ENCODE assay signal across 13 cellular contexts in the genomic region with DNA sequence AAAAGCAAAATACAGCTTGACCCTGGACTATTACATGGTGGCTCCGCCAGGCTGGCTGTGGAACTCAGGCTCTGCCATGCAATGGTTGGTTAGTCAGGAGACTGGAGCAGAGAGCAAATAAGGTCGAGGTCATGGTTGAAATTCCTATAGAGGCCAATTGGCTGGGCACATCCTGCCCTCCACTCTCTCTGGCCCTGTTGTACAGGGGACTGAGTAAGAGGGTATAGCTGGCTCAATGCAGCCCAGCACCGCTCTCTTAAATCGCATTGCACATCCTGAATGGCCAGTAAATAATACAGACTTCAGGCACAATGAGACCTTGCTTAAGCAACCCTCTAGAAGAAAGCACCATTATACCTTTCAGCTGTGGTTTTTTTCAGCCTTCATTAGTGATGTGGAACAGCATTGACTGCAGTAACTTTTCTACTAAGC. TPM values are rescaled to one million over a fixed set of nuclear protein-coding genes. Genes with fewer than 3 reads are reported as not detected.
DNase-seq lines count a peak whose midpoint lies in the region; ATAC-seq, FAIRE-seq and TF ChIP-seq lines count a peak whose summit lies in the region.
"Had no signal": no experiment of that assay in that cellular context is flagged by ENCODE, and none has a peak within 500 bp of the region (broad histone marks: within the 10 kb centered on the region; RNA-seq: fewer than 3 reads in every experiment).

No MANE protein-coding gene starts in this region.

- H2AFZ ChIP-seq in H1 (ENCODE audit: low read length), result peak overlapping the region; percentile 36; the same call in 1 of the 2 replicates

- no peaks in the 10 kb centered on the region for H3K23me2 ChIP-seq in H1 (ENCODE audit: low read depth, low read length)

- H3K4ac ChIP-seq in H1 (replicated peaks; ENCODE audit: insufficient read length, low read depth, low read length), result no peak overlapping the region

- 80% methylated on average over 4 of the region's 4 CpGs; no CpG with 5 or more reads in 1 of the 2 experiments for WGBS in H1 (ENCODE audit: extremely low coverage in 1 of 2, insufficient coverage in 1 of 2, insufficient read length in 1 of 2, insufficient replicate concordance in 2 of 2, low coverage in 1 of 2, low lambda C conversion rate in 2 of 2, missing lambda C conversion rate in 1 of 2), 2 experiments

- H2AK5ac ChIP-seq in H1 (ENCODE audit: low read depth, low read length), result no peak overlapping the region

- H4K5ac ChIP-seq in H1 (ENCODE audit: insufficient read length, low read depth, low read length), result no peak overlapping the region

- no peak for TF ChIP-seq RAD21 in H1 (IDR thresholded peaks at IDR 0.05 in 1 of 2, conservative IDR thresholded peaks at IDR 0.05 in 1 of 2; ENCODE audit: low read depth in 2 of 2, low read length in 2 of 2)

- no peaks in the 10 kb centered on the region for H3K9me3 Mint-ChIP-seq in T-helper 2 cell treated with Interferon-gamma antibody and Interleukin-4, amounts not matched to agents 5 μg/mL and 100 μg/mL, for 36 hours
- H3K9me3 Mint-ChIP-seq: HFFc6, naive B cell had no signal

- H2BK20ac ChIP-seq in H1 (ENCODE audit: low read length), result no peak overlapping the region

- peak; percentile 65 for ATAC-seq in HG02885 (IDR thresholded peaks at IDR 0.05; ENCODE audit: poor library complexity, unreplicated experiment)
- ATAC-seq in HG03439 (IDR thresholded peaks at IDR 0.05; ENCODE audit: unreplicated experiment), result no peak
- ATAC-seq in omental fat pad (ENCODE audit: low FRiP score), result no peak

- TF ChIP-seq POLR2A in GM12892 (IDR thresholded peaks at IDR 0.05; ENCODE audit: low read depth, low read length) (no peak), H1 (IDR thresholded peaks at IDR 0.05; ENCODE audit: control extremely low read depth in 1 of 2, low read depth in 2 of 2, low read length in 2 of 2) (no peak)

- no peak overlapping the region for H3K27ac ChIP-seq in H1 (ENCODE audit: low read depth, low read length)
- peak overlapping the region; percentile 7 for H3K27ac ChIP-seq in neutrophil

- no peak overlapping the region for H3K4me3 ChIP-seq in H1 (ENCODE audit: extremely low read depth in 1 of 4, insufficient read depth in 2 of 4, low read depth in 3 of 4, low read length in 4 of 4)
- no peak overlapping the region for H3K4me3 ChIP-seq in neutrophil (ENCODE audit: low read depth in 1 of 2, low read length in 1 of 2)

- H3K9me3 ChIP-seq in H1 (ENCODE audit: insufficient read depth in 2 of 2, low read depth in 1 of 2, low read length in 1 of 2), result no peaks in the 10 kb centered on the region
- H3K9me3 ChIP-seq in neutrophil, result no peaks in the 10 kb centered on the region

- H3K27me3 ChIP-seq in H1 (replicated peaks in 1 of 4; ENCODE audit: control insufficient read depth in 3 of 4, extremely low read depth in 1 of 4, insufficient read depth in 3 of 4, low read length in 3 of 4) (no peaks in the 10 kb centered on the region), neutrophil (no peaks in the 10 kb centered on the region)

- H3K4me2 ChIP-seq in H1 (ENCODE audit: insufficient read depth in 1 of 2, low read depth in 2 of 2, low read length in 2 of 2), result no peak overlapping the region

- FAIRE-seq in GM12892 (lab: Jason Lieb, UNC) (peak; percentile 24), H1 (lab: Jason Lieb, UNC) (no peak)

- H3K4me1 ChIP-seq in H1 (replicated peaks in 1 of 4; ENCODE audit: control insufficient read depth in 3 of 4, insufficient read depth in 4 of 4, low read length in 3 of 4) (0 out of 7 replicates have a peak, but pooled peaks cover 0 to 4% (median 0%) of the 10 kb centered on the region in 4 experiments), neutrophil (ENCODE audit: control insufficient read depth in 1 of 2, insufficient read depth in 1 of 2, low read depth in 1 of 2, low read length in 1 of 2) (peaks cover 12 to 14% of the 10 kb centered on the region in 2 experiments)

- H4K91ac ChIP-seq in H1 (replicated peaks; ENCODE audit: insufficient read length, low read length), result no peak overlapping the region

- DNase-seq in GM12892 (ENCODE audit: insufficient read length), result no peak
- no peak for DNase-seq in H1 (ENCODE audit: low read depth in 1 of 2, low spot score in 2 of 2)
- DNase-seq in iPS-NIHi11 (ENCODE audit: low spot score), result no peak
- DNase-seq in omental fat pad (ENCODE audit: low spot score), result no peak
- DNase-seq in T-helper 2 cell treated with Interferon-gamma antibody and Interleukin-4, amounts not matched to agents 5 μg/mL and 100 μg/mL, for 36 hours (ENCODE audit: low spot score), result no peak
- DNase-seq: activated effector memory CD4-positive, alpha-beta T cell treated with Interleukin-2 at 50 U/mL for 16 hours; COR-L47; HFFc6; naive B cell; NCI-H345 had no signal

- no peaks in the 10 kb centered on the region for H3K36me3 Mint-ChIP-seq in T-helper 2 cell treated with Interferon-gamma antibody and Interleukin-4, amounts not matched to agents 5 μg/mL and 100 μg/mL, for 36 hours (ENCODE audit: low read depth)
- H3K36me3 Mint-ChIP-seq: naive B cell had no signal

- CTCF ChIA-PET in H1 (lab: Charles Lee; ENCODE audit: partially characterized antibody), result interaction anchor here (0.5 to 1.4 kb wide), 4 partner anchors 23 to 1710 kb away, joined by 3 to 5 read pairs (median 3); no protein-coding TSS in a partner anchor

- TF ChIP-seq EP300 in H1 (IDR thresholded peaks at IDR 0.05; ENCODE audit: borderline replicate concordance in 1 of 2, low read depth in 2 of 2, low read length in 2 of 2), result no peak

- H2BK120ac ChIP-seq in H1 (replicated peaks; ENCODE audit: low read depth, low read length), result no peak overlapping the region

- no peak overlapping the region for H3K56ac ChIP-seq in H1 (replicated peaks; ENCODE audit: insufficient read length, low read depth, low read length)

- H2BK12ac ChIP-seq in H1 (ENCODE audit: low read depth, low read length), result no peak overlapping the region

- peaks cover 19% of the 10 kb centered on the region for H3K4me1 Mint-ChIP-seq in T-helper 2 cell treated with Interferon-gamma antibody and Interleukin-4, amounts not matched to agents 5 μg/mL and 100 μg/mL, for 36 hours (ENCODE audit: low read depth)

- H3K36me3 ChIP-seq in H1 (ENCODE audit: control insufficient read depth in 2 of 4, insufficient read depth in 4 of 4, low read length in 3 of 4), result no peaks in the 10 kb centered on the region
- H3K36me3 ChIP-seq in neutrophil, result no peaks in the 10 kb centered on the region

- no peak overlapping the region for H3K9ac ChIP-seq in H1 (replicated peaks in 1 of 4; ENCODE audit: extremely low read depth in 1 of 4, low read depth in 3 of 4, low read length in 3 of 4)

- H3K18ac ChIP-seq in H1 (ENCODE audit: extremely low read depth, low read length), result no peak overlapping the region

- H3K4me3 Mint-ChIP-seq in T-helper 2 cell treated with Interferon-gamma antibody and Interleukin-4, amounts not matched to agents 5 μg/mL and 100 μg/mL, for 36 hours, result no peak overlapping the region
- H3K4me3 Mint-ChIP-seq: HFFc6 had no signal

- TF ChIP-seq CTCF in H1 (IDR thresholded peaks at IDR 0.05; ENCODE audit: control extremely low read depth in 1 of 3, insufficient read depth in 1 of 3, low read depth in 1 of 3, low read length in 3 of 3), result no peak
- no peak for TF ChIP-seq CTCF in neutrophil (IDR thresholded peaks at IDR 0.05)
- no peak for TF ChIP-seq CTCF in omental fat pad (IDR thresholded peaks at IDR 0.05)

- H3K79me2 ChIP-seq in H1 (ENCODE audit: control insufficient read depth in 1 of 2, insufficient read depth in 2 of 2, low read length in 2 of 2), result no peaks in the 10 kb centered on the region

- H3K27ac Mint-ChIP-seq in T-helper 2 cell treated with Interferon-gamma antibody and Interleukin-4, amounts not matched to agents 5 μg/mL and 100 μg/mL, for 36 hours, result no peak overlapping the region
- H3K27ac Mint-ChIP-seq: HFFc6 had no signal

- no peaks in the 10 kb centered on the region for H3K27me3 Mint-ChIP-seq in T-helper 2 cell treated with Interferon-gamma antibody and Interleukin-4, amounts not matched to agents 5 μg/mL and 100 μg/mL, for 36 hours (ENCODE audit: low read depth)

- H4K8ac ChIP-seq in H1 (ENCODE audit: extremely low read depth, insufficient read depth, low read length), result no peak overlapping the region

- no peak overlapping the region for H2BK15ac ChIP-seq in H1 (ENCODE audit: low read length)

- no peak overlapping the region for H3K14ac ChIP-seq in H1 (ENCODE audit: insufficient read length)

- no peak overlapping the region for H3K23ac ChIP-seq in H1 (ENCODE audit: insufficient read length)

- H2BK5ac ChIP-seq in H1 (ENCODE audit: low read depth, low read length), result no peak overlapping the region

- H4K20me1 ChIP-seq in H1 (replicated peaks in 1 of 2; ENCODE audit: control insufficient read depth in 1 of 2, insufficient read depth in 2 of 2, low read length in 2 of 2), result no peaks in the 10 kb centered on the region

- H3K79me1 ChIP-seq in H1 (ENCODE audit: low read depth, low read length), result no peaks in the 10 kb centered on the region

- POLR2A ChIA-PET in H1 (lab: Charles Lee; ENCODE audit: partially characterized antibody), result interaction anchor here (0.9 to 2.0 kb wide), 3 partner anchors 10 to 58 kb away, joined by 3 to 8 read pairs (median 3); no protein-coding TSS in a partner anchor

TF ChIP-seq in H1, 55 proteins besides CTCF, POLR2A, EP300 and RAD21 (continues in another document):
- TF ChIP-seq PHF8 (conservative IDR thresholded peaks at IDR 0.05; ENCODE audit: low read depth, low read length) (no peak), BACH1 (IDR thresholded peaks at IDR 0.05; ENCODE audit: low read length) (no peak)
- TF ChIP-seq, protein P1, sequence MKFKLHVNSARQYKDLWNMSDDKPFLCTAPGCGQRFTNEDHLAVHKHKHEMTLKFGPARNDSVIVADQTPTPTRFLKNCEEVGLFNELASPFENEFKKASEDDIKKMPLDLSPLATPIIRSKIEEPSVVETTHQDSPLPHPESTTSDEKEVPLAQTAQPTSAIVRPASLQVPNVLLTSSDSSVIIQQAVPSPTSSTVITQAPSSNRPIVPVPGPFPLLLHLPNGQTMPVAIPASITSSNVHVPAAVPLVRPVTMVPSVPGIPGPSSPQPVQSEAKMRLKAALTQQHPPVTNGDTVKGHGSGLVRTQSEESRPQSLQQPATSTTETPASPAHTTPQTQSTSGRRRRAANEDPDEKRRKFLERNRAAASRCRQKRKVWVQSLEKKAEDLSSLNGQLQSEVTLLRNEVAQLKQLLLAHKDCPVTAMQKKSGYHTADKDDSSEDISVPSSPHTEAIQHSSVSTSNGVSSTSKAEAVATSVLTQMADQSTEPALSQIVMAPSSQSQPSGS (IDR thresholded peaks at IDR 0.05; ENCODE audit: low read length), result no peak

RNA-seq across cellular contexts. Expression of a gene that starts 59.3 kb away (rescaled TPM):
- polyA plus RNA-seq in GM12892 (2012; ENCODE audit: missing spikeins), result 26.3 TPM
- 36.3 and 36.8 TPM in 2 replicates for total RNA-seq in H1 (2021; fragmentation: NEBNext Ultra II Directional; extraction: Animal tissue kit (Norgen Biotek cat#: 25700))
- polyA plus RNA-seq in H1 (2011; rRNA removed), result 11.0 and 14.6 TPM in 2 replicates
- 18.0 TPM for polyA plus RNA-seq in H1 (2011; cell fraction: cytosol; rRNA removed)
- 12.5 TPM for polyA plus RNA-seq in H1 (2011; cell fraction: nucleus; rRNA removed)
- 13.0 to 20.8 TPM (median 15.6 TPM) in 4 replicates for polyA plus RNA-seq in H1 (2012, experiment 1 of 2)
- polyA plus RNA-seq in H1 (2012, experiment 2 of 2), result 5.5 TPM
- 21.1 TPM for polyA plus RNA-seq in H1 (2013, experiment 1 of 2)
- polyA plus RNA-seq in H1 (2013, experiment 2 of 2), result 20.5 TPM
- polyA minus RNA-seq in H1 (2011; rRNA and poly(A)+ RNA removed), result 8.4 and 9.0 TPM in 2 replicates
- polyA minus RNA-seq in H1 (2011; cell fraction: cytosol; rRNA and poly(A)+ RNA removed), result 12.6 TPM
- polyA minus RNA-seq in H1 (2011; cell fraction: nucleus; rRNA and poly(A)+ RNA removed), result 17.1 TPM
- total RNA-seq in omental fat pad, result 10 to 100 TPM; 34.8 to 98.6 (median 66.1) TPM
